ENCODE assay signal across 24 cellular contexts in the genomic region with DNA sequence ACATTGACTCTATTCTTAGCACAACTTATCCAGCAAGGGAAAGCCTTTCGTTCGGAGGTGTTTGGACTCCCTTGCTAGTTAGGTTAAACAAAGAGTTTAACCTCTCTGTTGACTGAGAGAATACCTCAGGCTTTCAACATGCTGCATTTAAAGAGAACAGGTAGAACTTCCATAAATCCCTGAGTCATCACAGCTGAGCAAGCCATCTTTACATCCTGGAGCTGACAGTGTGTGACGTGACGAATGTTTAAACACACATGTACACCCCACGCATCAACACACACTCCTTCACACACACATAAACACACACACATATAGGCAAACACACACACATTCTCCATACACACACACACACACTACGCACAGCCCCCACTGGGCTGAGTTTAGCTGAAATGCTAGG.
"Had no signal": no experiment of that assay in that cellular context is flagged by ENCODE, and none has a peak within 500 bp of the region (broad histone marks: within the 10 kb centered on the region; RNA-seq: fewer than 3 reads in every experiment).

No MANE protein-coding gene starts in this region.

- H3K27ac ChIP-seq: ascending aorta, body of pancreas, SJSA1 had no signal

- H3K4me3 ChIP-seq: ascending aorta, body of pancreas, SJSA1 had no signal

- ATAC-seq: activated CD8-positive, alpha-beta memory T cell treated with anti-CD3 and anti-CD28 coated beads, Interleukin-2, amount 10 ng/mL, durations not matched to agents 7 days and 5 days; activated naive CD4-positive, alpha-beta T cell treated with anti-CD3 and anti-CD28 coated beads, Interleukin-2, amount 50 U/mL, for 72 hours; activated naive CD8-positive, alpha-beta T cell treated with anti-CD3 and anti-CD28 coated beads, Interleukin-2, amount 50 U/mL, for 24 hours; activated T-cell treated with anti-CD3 and anti-CD28 coated beads, Interleukin-2, amount 50 U/mL, for 4 hours; body of pancreas; SK-N-SH treated with all-trans-retinoic acid at 6 μM for 48 hours; WTC11 had no signal

- DNase-seq: activated CD4-positive, alpha-beta T cell treated with anti-CD3 and anti-CD28 coated beads for 48 hours; activated CD4-positive, alpha-beta T cell treated with anti-CD3 and anti-CD28 coated beads, Interleukin-2, amount 50 U/mL, for 4 hours; activated CD4-positive, CD25-positive, alpha-beta regulatory T cell treated with anti-CD3 and anti-CD28 coated beads, Interleukin-2, amount 50 U/mL, for 72 hours; activated CD8-positive, alpha-beta memory T cell treated with anti-CD3 and anti-CD28 coated beads, Interleukin-2, amount 10 ng/mL, durations not matched to agents 7 days and 5 days; activated effector memory CD4-positive, alpha-beta T cell treated with anti-CD3 and anti-CD28 coated beads, Interleukin-2, amount 50 U/mL, for 16 hours; activated naive CD4-positive, alpha-beta T cell treated with Interleukin-2 at 50 U/mL for 16 hours; activated naive CD8-positive, alpha-beta T cell treated with anti-CD3 and anti-CD28 coated beads, Interleukin-2, amount 50 U/mL, for 24 hours; activated T-cell treated with anti-CD3 and anti-CD28 coated beads, Interleukin-2, amount 50 U/mL, for 4 hours; amniotic stem cell; body of pancreas; NCI-H1092; NCI-H1417; NCI-H2029; NCI-H345; NCI-H510A treated with DMSO at 0.1 percent for 48 hours; NCI-H69; NK-92 treated with Interleukin-12 subunit alpha and Interleukin-12 subunit beta, amount 100 ng/mL, for 24 hours; SHP77; SW 1271 had no signal
